8 cellular contexts compared by ENCODE assay signal in genomic region chr15:89647191-89647851, GRCh38. TPM values are rescaled to one million over a fixed set of nuclear protein-coding genes. Genes with fewer than 3 reads are reported as not detected.
DNase-seq lines count a peak whose midpoint lies in the region; ATAC-seq and TF ChIP-seq lines count a peak whose summit lies in the region.

No MANE protein-coding gene starts in this region.

- DNase-seq in GM12865 (ENCODE audit: low read depth) (peak; percentile 61), LHCN-M2 (ENCODE audit: low read depth) (peak; percentile 34), WERI-Rb-1 (peak; percentile 84), T47D (ENCODE audit: low read depth in 1 of 2, low spot score in 1 of 2) (peak; percentile 72 to 98), inferior parietal cortex (ENCODE audit: extremely low spot score) (peak; percentile 43)
- peak; percentile 68 for DNase-seq in stimulated activated CD4-positive, alpha-beta T cell treated with anti-CD3 and anti-CD28 coated beads, Interleukin-1b, Interleukin-23, amount 100 ng/mL, for 48 hours

- H3K36me3 ChIP-seq in WERI-Rb-1: peaks cover 34% of the 10 kb centered on the region

- ATAC-seq in HG03565 (IDR thresholded peaks at IDR 0.05; ENCODE audit: unreplicated experiment): no peak
- ATAC-seq in GM18861 (IDR thresholded peaks at IDR 0.05; ENCODE audit: unreplicated experiment): no peak

- no peak overlapping the region for H3K4me3 ChIP-seq in GM12865 (ENCODE audit: low read depth, low read length)
- no peak overlapping the region for H3K4me3 ChIP-seq in WERI-Rb-1 (ENCODE audit: low read depth, low read length)

- in situ Hi-C loops in T47D (cut with HindIII; ENCODE audit: low pct_unique_long_range_greater_than_20kb, low sequenced_read_pairs): no loop called here

- no peaks in the 10 kb centered on the region for H3K9me3 ChIP-seq in WERI-Rb-1 (ENCODE audit: severe bottlenecking)

- no peaks in the 10 kb centered on the region for H3K27me3 ChIP-seq in WERI-Rb-1 (ENCODE audit: insufficient read depth, low read depth, severe bottlenecking)

- no peak overlapping the region for H3K27ac ChIP-seq in WERI-Rb-1

- TF ChIP-seq CTCF in GM12865 (IDR thresholded peaks at IDR 0.05; ENCODE audit: insufficient read depth, low read depth, low read length, missing control alignments) (peak; percentile 92), WERI-Rb-1 (IDR thresholded peaks at IDR 0.05; ENCODE audit: low read depth, low read length) (peak; percentile 96)

RNA-seq across cellular contexts. Expression of gene KIF7, which starts 7.9 kb away (rescaled TPM):
- 11.1 and 14.1 TPM in 2 replicates for total RNA-seq in LHCN-M2 (2014; rRNA removed)
- polyA plus RNA-seq in LHCN-M2 (2012): 8.0 TPM

RNA-seq across cellular contexts. Expression of gene PLIN1, which starts 31.8 kb away (rescaled TPM):
- 0.06 TPM in 1 of 2 replicates, not detected in the other for total RNA-seq in LHCN-M2 (2014; rRNA removed)
- 0.04 TPM for polyA plus RNA-seq in LHCN-M2 (2012)

RNA-seq across cellular contexts. Expression of gene PEX11A, which starts 43.2 kb away (rescaled TPM):
- 3.5 and 6.0 TPM in 2 replicates for total RNA-seq in LHCN-M2 (2014; rRNA removed)
- polyA plus RNA-seq in LHCN-M2 (2012): 3.6 TPM

RNA-seq across cellular contexts. Expression of gene WDR93, which starts 43.3 kb away (rescaled TPM):
- total RNA-seq in LHCN-M2 (2014; rRNA removed): not detected in 2 replicates
- 0.04 TPM for polyA plus RNA-seq in LHCN-M2 (2012)

Comparison
In these comparisons a context has a peak if more than half of its experiments do, and no peak if none do; other contexts are left out.
1. DNase-seq: peak in every context shown above with its lines; median percentile 85 in T47D; 84 in WERI-Rb-1; 68 in stimulated activated CD4-positive, alpha-beta T cell treated with anti-CD3 and anti-CD28 coated beads, Interleukin-1b, Interleukin-23, amount 100 ng/mL, for 48 hours; 61 in GM12865; 43 in inferior parietal cortex; 34 in LHCN-M2.